Comparison of ENCODE assay signal across 8 cellular contexts in the genomic region with DNA sequence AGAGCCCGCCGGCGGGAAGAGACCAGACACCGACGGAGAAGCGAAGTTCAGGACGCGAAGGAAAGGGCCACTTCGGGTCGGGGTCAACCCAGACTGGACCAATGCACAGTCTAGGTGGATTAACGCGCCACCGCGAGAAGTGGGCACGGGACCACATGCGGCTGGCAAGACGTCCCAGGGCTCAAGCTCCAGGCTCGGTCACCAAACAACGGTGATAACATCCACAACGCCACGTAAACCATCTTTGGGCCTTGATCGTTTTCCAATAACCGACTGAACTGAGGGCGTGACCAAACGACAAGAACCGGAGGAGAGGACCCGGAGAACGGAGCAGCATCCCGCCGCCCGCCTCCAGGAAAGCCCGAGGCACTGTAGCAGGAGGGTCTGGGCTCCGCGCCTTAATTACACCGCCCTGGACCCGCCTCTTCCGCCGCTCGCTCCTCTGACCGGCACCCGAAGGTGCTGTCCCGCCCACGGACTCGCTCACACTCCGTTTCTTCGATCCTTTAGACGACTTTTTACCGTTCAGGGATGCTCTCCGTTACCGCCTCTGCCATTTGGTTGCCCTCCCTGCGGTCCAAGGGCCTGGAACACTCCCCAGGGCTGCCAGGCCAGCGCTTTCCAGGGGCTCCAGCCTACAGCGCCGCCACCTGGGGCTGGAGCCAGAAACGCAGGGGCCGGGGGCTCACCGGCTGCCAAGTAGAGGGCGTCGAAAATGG. TPM values are rescaled to one million over a fixed set of nuclear protein-coding genes. Genes with fewer than 3 reads are reported as not detected.
DNase-seq lines count a peak whose midpoint lies in the region; ATAC-seq, FAIRE-seq and TF ChIP-seq lines count a peak whose summit lies in the region.

No MANE protein-coding gene starts in this region.

- H3K4me1 ChIP-seq in pancreas, result no peaks in the 10 kb centered on the region
- H3K4me1 ChIP-seq in upper lobe of left lung, result peaks cover 8 to 19% (median 14%) of the 10 kb centered on the region in 4 donors

- TF ChIP-seq EP300 in upper lobe of left lung (IDR thresholded peaks at IDR 0.05), result no peak

- peaks cover 6% of the 10 kb centered on the region for H3K9me3 Mint-ChIP-seq in glutamatergic neuron (ENCODE audit: unreplicated experiment)

- no peaks in the 10 kb centered on the region for H3K36me3 Mint-ChIP-seq in glutamatergic neuron (ENCODE audit: unreplicated experiment)

- DNase-seq in DMS153 treated with DMSO at 0.1 percent for 48 hours (lab: John Stamatoyannopoulos, UW; ENCODE audit: unreplicated experiment), result peak; percentile 94
- peak; percentile 56 for DNase-seq in HPDE6-E6E7 (ENCODE audit: extremely low spot score)
- peak; percentile 46 for DNase-seq in RPMI7951 (ENCODE audit: low read depth)
- DNase-seq in activated naive CD4-positive, alpha-beta T cell treated with Interleukin-2 at 50 U/mL for 16 hours, result peak; percentile 70
- peak; percentile 68 for DNase-seq in glutamatergic neuron
- DNase-seq in pancreas, result peak; percentile 57 to 86 (median 65)
- DNase-seq in upper lobe of left lung, result peak; percentile 65 to 88

- 1% methylated on average over 59 of the region's 59 CpGs for WGBS in pancreas, 2 donors
- WGBS in upper lobe of left lung, 2 donors, result 1% methylated on average over 14 to 59 of the region's 59 CpGs

- peak overlapping the region; percentile 72 for H3K27ac Mint-ChIP-seq in glutamatergic neuron (ENCODE audit: unreplicated experiment)

- ATAC-seq in GM21360 (IDR thresholded peaks at IDR 0.05; ENCODE audit: unreplicated experiment) (peak; percentile 97), pancreas (peak; percentile 94 to 96 (median 96)), upper lobe of left lung (ENCODE audit: low FRiP score in 2 of 2) (peak; percentile 92 to 95)

- intact Hi-C loops in pancreas (cut with DNase I), result no loop called here

- FAIRE-seq in pancreas (lab: Jason Lieb, UNC), result no peak

- peaks cover 9% of the 10 kb centered on the region for H3K4me1 Mint-ChIP-seq in glutamatergic neuron (ENCODE audit: low read depth, unreplicated experiment)

- H3K27me3 Mint-ChIP-seq in glutamatergic neuron (ENCODE audit: unreplicated experiment), result peaks cover 12% of the 10 kb centered on the region

- peak overlapping the region; percentile 53 to 56 (median 55) for H3K4me3 ChIP-seq in pancreas
- H3K4me3 ChIP-seq in upper lobe of left lung, result peak overlapping the region; percentile 45 to 65 (median 58)

- peak overlapping the region in 2 of 4 donors; percentile 30 to 63 for H3K27ac ChIP-seq in pancreas
- H3K27ac ChIP-seq in upper lobe of left lung, result peak overlapping the region in 3 of 4 donors; percentile 28 to 68 (median 44)

- H3K36me3 ChIP-seq in pancreas, result no peaks in the 10 kb centered on the region
- no peaks in the 10 kb centered on the region for H3K36me3 ChIP-seq in upper lobe of left lung

- TF ChIP-seq POLR2A in upper lobe of left lung (IDR thresholded peaks at IDR 0.05), result peak in 1 of 4 donors; percentile 52

- TF ChIP-seq CTCF in glutamatergic neuron (IDR thresholded peaks at IDR 0.05; ENCODE audit: partially characterized antibody, unreplicated experiment), result no peak
- peak in 2 of 4 donors; percentile 12 to 22 for TF ChIP-seq CTCF in pancreas (IDR thresholded peaks at IDR 0.05)
- peak in 2 of 6 experiments; percentile 11 to 16 for TF ChIP-seq CTCF in upper lobe of left lung (IDR thresholded peaks at IDR 0.05)

- peaks cover 0 to 7% (median 0%) of the 10 kb centered on the region in 4 donors for H3K27me3 ChIP-seq in pancreas
- H3K27me3 ChIP-seq in upper lobe of left lung, result peaks cover 0 to 7% (median 2%) of the 10 kb centered on the region in 4 donors

- H3K9me3 ChIP-seq in pancreas, result no peaks in the 10 kb centered on the region
- no peaks in the 10 kb centered on the region for H3K9me3 ChIP-seq in upper lobe of left lung

- peak overlapping the region; percentile 99 for H3K4me3 Mint-ChIP-seq in glutamatergic neuron (ENCODE audit: unreplicated experiment)

RNA-seq across cellular contexts. Expression of gene DPPA5, which starts 44.1 kb away (rescaled TPM):
- total RNA-seq in RPMI7951 (2014; rRNA removed; shearing (Covaris generic)), result not detected in 2 replicates
- total RNA-seq in glutamatergic neuron (ENCODE audit: unreplicated experiment), result not detected
- not detected for total RNA-seq in pancreas
- polyA plus RNA-seq in pancreas, result not detected
- not detected for total RNA-seq in upper lobe of left lung

RNA-seq across cellular contexts. Expression of gene KHDC1, which starts 46.9 kb away (rescaled TPM):
- 0.60 and 2.1 TPM in 2 replicates for total RNA-seq in RPMI7951 (2014; rRNA removed; shearing (Covaris generic))
- total RNA-seq in glutamatergic neuron (ENCODE audit: unreplicated experiment) (5.8 TPM), pancreas (1 to 10 TPM in 5 of 6 donors, under 1 TPM in 1; 0.98 to 1.8 (median 1.3) TPM), upper lobe of left lung (1 to 10 TPM in 5 of 6 donors, not detected in 1; 1.3 to 2.6 (median 2.0) TPM)
- 1 to 10 TPM; 1.9 to 2.9 TPM for polyA plus RNA-seq in pancreas

RNA-seq across cellular contexts. Expression of gene KHDC3L, which starts 52.5 kb away (rescaled TPM):
- total RNA-seq in RPMI7951 (2014; rRNA removed; shearing (Covaris generic)), result not detected in 2 replicates
- total RNA-seq in glutamatergic neuron (ENCODE audit: unreplicated experiment) (not detected), pancreas (not detected), upper lobe of left lung (not detected)
- not detected for polyA plus RNA-seq in pancreas

RNA-seq across cellular contexts. Expression of gene OOEP, which starts 59.8 kb away (rescaled TPM):
- total RNA-seq in RPMI7951 (2014; rRNA removed; shearing (Covaris generic)), result not detected in 2 replicates
- total RNA-seq in glutamatergic neuron (ENCODE audit: unreplicated experiment) (not detected), pancreas (under 1 TPM in 3 of 6 donors, not detected in 3; 0.32 to 0.46 (median 0.43) TPM), upper lobe of left lung (under 1 TPM in 1 of 6 donors, not detected in 5; 0.43 TPM)
- polyA plus RNA-seq in pancreas, result under 1 TPM in 1 of 2 donors, not detected in 1; 0.73 TPM
